Comparison of ENCODE assay signal across 1 cellular context in the genomic region with DNA sequence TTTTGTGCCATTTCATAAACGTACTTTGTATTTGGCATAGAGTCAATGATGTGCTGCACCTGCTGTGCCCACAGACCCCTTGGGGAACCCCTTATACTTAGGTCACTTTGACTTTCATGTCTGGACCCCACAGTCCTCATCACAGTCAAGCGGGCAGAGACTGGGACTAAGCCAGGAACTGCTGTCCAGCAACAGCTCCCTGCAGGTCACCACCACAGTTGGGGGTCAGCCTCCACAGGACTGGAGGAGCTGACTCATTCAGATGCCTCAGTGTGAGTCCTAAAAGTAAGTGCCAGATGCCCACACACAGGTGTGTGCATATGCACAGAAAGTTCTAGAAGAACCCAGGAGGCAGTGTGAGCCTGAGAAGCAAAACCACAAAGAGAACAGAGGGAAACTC.
TF ChIP-seq lines count a peak whose summit lies in the region.

No MANE protein-coding gene starts in this region.

TF ChIP-seq in GM23338, 12 proteins besides CTCF, POLR2A, EP300 and RAD21:
- TF ChIP-seq, protein P1, sequence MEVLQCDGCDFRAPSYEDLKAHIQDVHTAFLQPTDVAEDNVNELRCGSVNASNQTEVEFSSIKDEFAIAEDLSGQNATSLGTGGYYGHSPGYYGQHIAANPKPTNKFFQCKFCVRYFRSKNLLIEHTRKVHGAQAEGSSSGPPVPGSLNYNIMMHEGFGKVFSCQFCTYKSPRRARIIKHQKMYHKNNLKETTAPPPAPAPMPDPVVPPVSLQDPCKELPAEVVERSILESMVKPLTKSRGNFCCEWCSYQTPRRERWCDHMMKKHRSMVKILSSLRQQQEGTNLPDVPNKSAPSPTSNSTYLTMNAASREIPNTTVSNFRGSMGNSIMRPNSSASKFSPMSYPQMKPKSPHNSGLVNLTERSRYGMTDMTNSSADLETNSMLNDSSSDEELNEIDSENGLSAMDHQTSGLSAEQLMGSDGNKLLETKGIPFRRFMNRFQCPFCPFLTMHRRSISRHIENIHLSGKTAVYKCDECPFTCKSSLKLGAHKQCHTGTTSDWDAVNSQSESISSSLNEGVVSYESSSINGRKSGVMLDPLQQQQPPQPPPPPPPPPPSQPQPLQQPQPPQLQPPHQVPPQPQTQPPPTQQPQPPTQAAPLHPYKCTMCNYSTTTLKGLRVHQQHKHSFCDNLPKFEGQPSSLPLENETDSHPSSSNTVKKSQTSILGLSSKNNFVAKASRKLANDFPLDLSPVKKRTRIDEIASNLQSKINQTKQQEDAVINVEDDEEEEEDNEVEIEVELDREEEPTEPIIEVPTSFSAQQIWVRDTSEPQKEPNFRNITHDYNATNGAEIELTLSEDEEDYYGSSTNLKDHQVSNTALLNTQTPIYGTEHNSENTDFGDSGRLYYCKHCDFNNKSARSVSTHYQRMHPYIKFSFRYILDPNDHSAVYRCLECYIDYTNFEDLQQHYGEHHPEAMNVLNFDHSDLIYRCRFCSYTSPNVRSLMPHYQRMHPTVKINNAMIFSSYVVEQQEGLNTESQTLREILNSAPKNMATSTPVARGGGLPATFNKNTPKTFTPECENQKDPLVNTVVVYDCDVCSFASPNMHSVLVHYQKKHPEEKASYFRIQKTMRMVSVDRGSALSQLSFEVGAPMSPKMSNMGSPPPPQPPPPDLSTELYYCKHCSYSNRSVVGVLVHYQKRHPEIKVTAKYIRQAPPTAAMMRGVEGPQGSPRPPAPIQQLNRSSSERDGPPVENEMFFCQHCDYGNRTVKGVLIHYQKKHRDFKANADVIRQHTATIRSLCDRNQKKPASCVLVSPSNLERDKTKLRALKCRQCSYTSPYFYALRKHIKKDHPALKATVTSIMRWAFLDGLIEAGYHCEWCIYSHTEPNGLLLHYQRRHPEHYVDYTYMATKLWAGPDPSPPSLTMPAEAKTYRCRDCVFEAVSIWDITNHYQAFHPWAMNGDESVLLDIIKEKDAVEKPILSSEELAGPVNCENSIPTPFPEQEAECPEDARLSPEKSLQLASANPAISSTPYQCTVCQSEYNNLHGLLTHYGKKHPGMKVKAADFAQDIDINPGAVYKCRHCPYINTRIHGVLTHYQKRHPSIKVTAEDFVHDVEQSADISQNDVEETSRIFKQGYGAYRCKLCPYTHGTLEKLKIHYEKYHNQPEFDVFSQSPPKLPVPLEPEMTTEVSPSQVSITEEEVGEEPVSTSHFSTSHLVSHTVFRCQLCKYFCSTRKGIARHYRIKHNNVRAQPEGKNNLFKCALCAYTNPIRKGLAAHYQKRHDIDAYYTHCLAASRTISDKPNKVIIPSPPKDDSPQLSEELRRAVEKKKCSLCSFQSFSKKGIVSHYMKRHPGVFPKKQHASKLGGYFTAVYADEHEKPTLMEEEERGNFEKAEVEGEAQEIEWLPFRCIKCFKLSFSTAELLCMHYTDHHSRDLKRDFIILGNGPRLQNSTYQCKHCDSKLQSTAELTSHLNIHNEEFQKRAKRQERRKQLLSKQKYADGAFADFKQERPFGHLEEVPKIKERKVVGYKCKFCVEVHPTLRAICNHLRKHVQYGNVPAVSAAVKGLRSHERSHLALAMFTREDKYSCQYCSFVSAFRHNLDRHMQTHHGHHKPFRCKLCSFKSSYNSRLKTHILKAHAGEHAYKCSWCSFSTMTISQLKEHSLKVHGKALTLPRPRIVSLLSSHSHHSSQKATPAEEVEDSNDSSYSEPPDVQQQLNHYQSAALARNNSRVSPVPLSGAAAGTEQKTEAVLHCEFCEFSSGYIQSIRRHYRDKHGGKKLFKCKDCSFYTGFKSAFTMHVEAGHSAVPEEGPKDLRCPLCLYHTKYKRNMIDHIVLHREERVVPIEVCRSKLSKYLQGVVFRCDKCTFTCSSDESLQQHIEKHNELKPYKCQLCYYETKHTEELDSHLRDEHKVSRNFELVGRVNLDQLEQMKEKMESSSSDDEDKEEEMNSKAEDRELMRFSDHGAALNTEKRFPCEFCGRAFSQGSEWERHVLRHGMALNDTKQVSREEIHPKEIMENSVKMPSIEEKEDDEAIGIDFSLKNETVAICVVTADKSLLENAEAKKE (CRISPR knock-in tag; IDR thresholded peaks at IDR 0.05): no peak
- TF ChIP-seq, protein P2, sequence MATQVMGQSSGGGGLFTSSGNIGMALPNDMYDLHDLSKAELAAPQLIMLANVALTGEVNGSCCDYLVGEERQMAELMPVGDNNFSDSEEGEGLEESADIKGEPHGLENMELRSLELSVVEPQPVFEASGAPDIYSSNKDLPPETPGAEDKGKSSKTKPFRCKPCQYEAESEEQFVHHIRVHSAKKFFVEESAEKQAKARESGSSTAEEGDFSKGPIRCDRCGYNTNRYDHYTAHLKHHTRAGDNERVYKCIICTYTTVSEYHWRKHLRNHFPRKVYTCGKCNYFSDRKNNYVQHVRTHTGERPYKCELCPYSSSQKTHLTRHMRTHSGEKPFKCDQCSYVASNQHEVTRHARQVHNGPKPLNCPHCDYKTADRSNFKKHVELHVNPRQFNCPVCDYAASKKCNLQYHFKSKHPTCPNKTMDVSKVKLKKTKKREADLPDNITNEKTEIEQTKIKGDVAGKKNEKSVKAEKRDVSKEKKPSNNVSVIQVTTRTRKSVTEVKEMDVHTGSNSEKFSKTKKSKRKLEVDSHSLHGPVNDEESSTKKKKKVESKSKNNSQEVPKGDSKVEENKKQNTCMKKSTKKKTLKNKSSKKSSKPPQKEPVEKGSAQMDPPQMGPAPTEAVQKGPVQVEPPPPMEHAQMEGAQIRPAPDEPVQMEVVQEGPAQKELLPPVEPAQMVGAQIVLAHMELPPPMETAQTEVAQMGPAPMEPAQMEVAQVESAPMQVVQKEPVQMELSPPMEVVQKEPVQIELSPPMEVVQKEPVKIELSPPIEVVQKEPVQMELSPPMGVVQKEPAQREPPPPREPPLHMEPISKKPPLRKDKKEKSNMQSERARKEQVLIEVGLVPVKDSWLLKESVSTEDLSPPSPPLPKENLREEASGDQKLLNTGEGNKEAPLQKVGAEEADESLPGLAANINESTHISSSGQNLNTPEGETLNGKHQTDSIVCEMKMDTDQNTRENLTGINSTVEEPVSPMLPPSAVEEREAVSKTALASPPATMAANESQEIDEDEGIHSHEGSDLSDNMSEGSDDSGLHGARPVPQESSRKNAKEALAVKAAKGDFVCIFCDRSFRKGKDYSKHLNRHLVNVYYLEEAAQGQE (IDR thresholded peaks at IDR 0.05; ENCODE audit: unreplicated experiment): no peak
- no peak for TF ChIP-seq EZH2phosphoT487 (IDR thresholded peaks at IDR 0.05; ENCODE audit: unreplicated experiment)
